ENCODE assay signal across 1 cellular context in the genomic region with DNA sequence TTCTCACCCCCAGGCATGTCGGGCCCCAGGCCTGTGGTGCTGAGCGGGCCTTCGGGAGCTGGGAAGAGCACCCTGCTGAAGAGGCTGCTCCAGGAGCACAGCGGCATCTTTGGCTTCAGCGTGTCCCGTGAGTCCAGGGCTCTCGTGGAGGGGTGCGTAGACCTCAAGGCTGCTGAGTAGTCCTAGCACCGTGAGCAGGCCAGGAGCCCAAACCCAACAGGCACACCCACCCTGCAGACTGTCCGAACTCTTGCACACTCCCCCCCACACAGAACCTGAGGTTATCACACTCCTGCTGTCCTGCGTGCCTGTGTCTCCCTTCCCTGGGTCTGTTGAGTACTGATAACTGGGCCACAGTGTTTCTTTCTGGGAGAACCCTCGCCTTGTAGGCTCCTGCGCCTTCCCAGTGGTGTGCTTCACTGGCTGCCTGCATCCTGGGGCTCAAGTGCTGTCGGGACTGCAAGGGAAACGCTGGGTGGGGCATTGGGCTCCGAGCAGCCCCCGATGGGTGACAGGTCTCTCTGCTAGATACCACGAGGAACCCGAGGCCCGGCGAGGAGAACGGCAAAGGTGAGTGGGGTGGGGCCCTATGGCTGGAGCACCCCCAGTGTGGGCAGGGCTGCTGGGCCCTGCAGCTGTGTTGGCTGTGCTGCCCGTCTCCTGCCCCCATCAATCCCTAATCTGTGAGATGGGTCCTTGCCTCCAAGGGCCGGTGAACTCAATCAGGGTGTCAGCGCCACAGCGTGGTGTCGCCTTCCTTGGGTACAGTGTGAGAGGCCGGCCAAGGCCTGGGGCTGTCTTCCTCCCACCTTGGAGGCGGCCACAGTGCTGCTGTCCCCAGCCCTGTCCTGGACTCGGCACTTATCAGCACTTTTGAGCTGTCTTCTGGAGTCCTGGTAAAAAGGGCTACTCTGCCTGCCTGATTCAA.
TF ChIP-seq lines count a peak whose summit lies in the region.

No MANE protein-coding gene starts in this region.

TF ChIP-seq in K562, 482 proteins besides CTCF, POLR2A, EP300 and RAD21 (continued from another document):
- TF ChIP-seq, protein P1, sequence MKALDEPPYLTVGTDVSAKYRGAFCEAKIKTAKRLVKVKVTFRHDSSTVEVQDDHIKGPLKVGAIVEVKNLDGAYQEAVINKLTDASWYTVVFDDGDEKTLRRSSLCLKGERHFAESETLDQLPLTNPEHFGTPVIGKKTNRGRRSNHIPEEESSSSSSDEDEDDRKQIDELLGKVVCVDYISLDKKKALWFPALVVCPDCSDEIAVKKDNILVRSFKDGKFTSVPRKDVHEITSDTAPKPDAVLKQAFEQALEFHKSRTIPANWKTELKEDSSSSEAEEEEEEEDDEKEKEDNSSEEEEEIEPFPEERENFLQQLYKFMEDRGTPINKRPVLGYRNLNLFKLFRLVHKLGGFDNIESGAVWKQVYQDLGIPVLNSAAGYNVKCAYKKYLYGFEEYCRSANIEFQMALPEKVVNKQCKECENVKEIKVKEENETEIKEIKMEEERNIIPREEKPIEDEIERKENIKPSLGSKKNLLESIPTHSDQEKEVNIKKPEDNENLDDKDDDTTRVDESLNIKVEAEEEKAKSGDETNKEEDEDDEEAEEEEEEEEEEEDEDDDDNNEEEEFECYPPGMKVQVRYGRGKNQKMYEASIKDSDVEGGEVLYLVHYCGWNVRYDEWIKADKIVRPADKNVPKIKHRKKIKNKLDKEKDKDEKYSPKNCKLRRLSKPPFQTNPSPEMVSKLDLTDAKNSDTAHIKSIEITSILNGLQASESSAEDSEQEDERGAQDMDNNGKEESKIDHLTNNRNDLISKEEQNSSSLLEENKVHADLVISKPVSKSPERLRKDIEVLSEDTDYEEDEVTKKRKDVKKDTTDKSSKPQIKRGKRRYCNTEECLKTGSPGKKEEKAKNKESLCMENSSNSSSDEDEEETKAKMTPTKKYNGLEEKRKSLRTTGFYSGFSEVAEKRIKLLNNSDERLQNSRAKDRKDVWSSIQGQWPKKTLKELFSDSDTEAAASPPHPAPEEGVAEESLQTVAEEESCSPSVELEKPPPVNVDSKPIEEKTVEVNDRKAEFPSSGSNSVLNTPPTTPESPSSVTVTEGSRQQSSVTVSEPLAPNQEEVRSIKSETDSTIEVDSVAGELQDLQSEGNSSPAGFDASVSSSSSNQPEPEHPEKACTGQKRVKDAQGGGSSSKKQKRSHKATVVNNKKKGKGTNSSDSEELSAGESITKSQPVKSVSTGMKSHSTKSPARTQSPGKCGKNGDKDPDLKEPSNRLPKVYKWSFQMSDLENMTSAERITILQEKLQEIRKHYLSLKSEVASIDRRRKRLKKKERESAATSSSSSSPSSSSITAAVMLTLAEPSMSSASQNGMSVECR (CRISPR knock-in tag; IDR thresholded peaks at IDR 0.05): peak; percentile 73
- TF ChIP-seq SMARCB1 (IDR thresholded peaks at IDR 0.05; ENCODE audit: insufficient read length, low read depth) (no peak), HCFC1 (IDR thresholded peaks at IDR 0.05; ENCODE audit: low read depth, low read length) (no peak), BRF1 (IDR thresholded peaks at IDR 0.05; ENCODE audit: borderline replicate concordance, extremely low read depth, insufficient read length) (no peak), LARP7 (IDR thresholded peaks at IDR 0.05) (no peak), ZKSCAN3 (CRISPR knock-in tag; IDR thresholded peaks at IDR 0.05) (no peak), ZNF444 (CRISPR knock-in tag; IDR thresholded peaks at IDR 0.05) (no peak), GATAD2B (IDR thresholded peaks at IDR 0.05; ENCODE audit: borderline replicate concordance) (no peak; the same call in 1 of the 2 replicates)
